In genomic region chr14:70027785-70028428, GRCh38 we compare ENCODE assay signal across 7 cellular contexts.
A peak's percentile ranks its signal among the peaks of the same experiment; 100 is the strongest.
DNase-seq lines count a peak whose midpoint lies in the region; ATAC-seq, FAIRE-seq and TF ChIP-seq lines count a peak whose summit lies in the region.

No MANE protein-coding gene starts in this region.

- H3K27me3 ChIP-seq in GM12878 (replicated peaks in 1 of 2; ENCODE audit: control insufficient read depth in 2 of 2, insufficient read depth in 2 of 2, low read length in 1 of 2) = no peaks in the 10 kb centered on the region; a peak in 1 of 4 replicates

- H3K4me1 ChIP-seq in GM12878 (ENCODE audit: control insufficient read depth, insufficient read depth, low read length) = no peaks in the 10 kb centered on the region

- ATAC-seq in GM12878 (peak; percentile 96), HG02759 (IDR thresholded peaks at IDR 0.05; ENCODE audit: unreplicated experiment) (no peak)

- CTCF ChIA-PET in GM12878 (lab: Yijun Ruan, JAX) = interaction anchor here (0.6 to 4.5 kb wide), 31 partner anchors 8 to 791 kb away, joined by 3 to 61 read pairs (median 5); partner anchors contain the start of gene SMOC1

- H3K27me3 Mint-ChIP-seq in T-helper 2 cell treated with Interferon-gamma antibody and Interleukin-4, amounts not matched to agents 5 μg/mL and 100 μg/mL, for 36 hours (ENCODE audit: low read depth) = no peaks in the 10 kb centered on the region

- H4K20me1 ChIP-seq in GM12878 (ENCODE audit: control insufficient read depth, insufficient read depth) = no peaks in the 10 kb centered on the region

- H3K4me3 Mint-ChIP-seq in T-helper 2 cell treated with Interferon-gamma antibody and Interleukin-4, amounts not matched to agents 5 μg/mL and 100 μg/mL, for 36 hours = no peak overlapping the region

- no peaks in the 10 kb centered on the region for H3K9me3 ChIP-seq in GM12878 (replicated peaks; ENCODE audit: control insufficient read depth, insufficient read depth, low read length)

- in situ Hi-C loops in GM12878 (cut with MboI) = loop anchor here (5.0 to 10.0 kb wide), 2 partner anchors 211 to 443 kb away; no protein-coding TSS in a partner anchor

- no TSS peak for BruUV-seq in GM12878 (replicated peaks; lab: Mats Ljungman, UMichigan)

- H3K4me2 ChIP-seq in GM12878 (ENCODE audit: control insufficient read depth, insufficient read depth) = no peak overlapping the region

- H3K4me3 ChIP-seq in GM12864 (ENCODE audit: low read depth, low read length) (no peak overlapping the region), GM12878 (no peak overlapping the region)

- TF ChIP-seq CTCF in GM12864 (IDR thresholded peaks at IDR 0.05; ENCODE audit: low read depth, low read length, missing control alignments) = peak; percentile 96
- peak; percentile 87 for TF ChIP-seq CTCF in LNCAP (IDR thresholded peaks at IDR 0.05)
- TF ChIP-seq CTCF in GM12878 (IDR thresholded peaks at IDR 0.05 in 2 of 3, conservative IDR thresholded peaks at IDR 0.05 in 1 of 3; ENCODE audit: control insufficient read depth in 2 of 3, extremely low read depth in 1 of 3, insufficient read depth in 1 of 3, low read depth in 3 of 3, low read length in 3 of 3) = peak; percentile 92 to 95 (median 94)

- H3K9ac ChIP-seq in GM12878 (ENCODE audit: control insufficient read depth, insufficient read depth, low read length) = no peak overlapping the region

- no peak for TF ChIP-seq POLR2A in GM12878 (IDR thresholded peaks at IDR 0.05; ENCODE audit: low read depth, low read length)

- intact Hi-C loops in GM12878 (cut with micrococcal nuclease; ENCODE audit: unreplicated experiment) = loop anchor here (1.0 to 5.0 kb wide), 4 partner anchors 151 to 441 kb away; no protein-coding TSS in a partner anchor

- no peaks in the 10 kb centered on the region for H3K36me3 Mint-ChIP-seq in T-helper 2 cell treated with Interferon-gamma antibody and Interleukin-4, amounts not matched to agents 5 μg/mL and 100 μg/mL, for 36 hours (ENCODE audit: low read depth)

- WGBS in GM12878 (ENCODE audit: insufficient coverage, insufficient replicate concordance, low lambda C conversion rate, missing lambda C conversion rate) = 25% methylated on average over 17 of the region's 17 CpGs

- peak; percentile 87 for FAIRE-seq in GM12878 (lab: Jason Lieb, UNC)

- POLR2A ChIA-PET in GM12878 (lab: Charles Lee) = no interaction called here

- no peaks in the 10 kb centered on the region for H3K9me3 Mint-ChIP-seq in T-helper 2 cell treated with Interferon-gamma antibody and Interleukin-4, amounts not matched to agents 5 μg/mL and 100 μg/mL, for 36 hours

- SMC1A ChIA-PET in GM12878 (lab: Charles Lee; ENCODE audit: uncharacterized antibody, unreplicated experiment) = interaction anchor here (0.6 to 2.0 kb wide), 17 partner anchors 10 to 443 kb away, joined by 3 to 24 read pairs (median 4); no protein-coding TSS in a partner anchor

- H3K36me3 ChIP-seq in GM12878 (ENCODE audit: control insufficient read depth in 2 of 2, insufficient read depth in 2 of 2, low read length in 1 of 2) = no peaks in the 10 kb centered on the region

- no peak overlapping the region for H3K27ac ChIP-seq in GM12878 (ENCODE audit: control insufficient read depth, insufficient read depth)

- no peak overlapping the region for H3K27ac Mint-ChIP-seq in T-helper 2 cell treated with Interferon-gamma antibody and Interleukin-4, amounts not matched to agents 5 μg/mL and 100 μg/mL, for 36 hours

- RAD21 ChIA-PET in GM12878 (lab: Charles Lee; ENCODE audit: unreplicated experiment) = interaction anchor here (0.5 to 1.9 kb wide), 16 partner anchors 12 to 380 kb away, joined by 3 to 28 read pairs (median 5); partner anchors contain the start of gene SMOC1

- no peaks in the 10 kb centered on the region for H3K4me1 Mint-ChIP-seq in T-helper 2 cell treated with Interferon-gamma antibody and Interleukin-4, amounts not matched to agents 5 μg/mL and 100 μg/mL, for 36 hours (ENCODE audit: low read depth)

- peak; percentile 99 for TF ChIP-seq RAD21 in GM12878 (IDR thresholded peaks at IDR 0.05; ENCODE audit: insufficient read depth, low read depth, low read length)

- no peak overlapping the region for H2AFZ ChIP-seq in GM12878 (ENCODE audit: control insufficient read depth, low read depth, low read length)

- H3K79me2 ChIP-seq in GM12878 (ENCODE audit: control insufficient read depth, insufficient read depth, low read length) = no peaks in the 10 kb centered on the region

- TF ChIP-seq EP300 in GM12878 (IDR thresholded peaks at IDR 0.05; ENCODE audit: borderline replicate concordance in 1 of 2, control insufficient read depth in 1 of 2, low read depth in 2 of 2, low read length in 2 of 2) = no peak

- DNase-seq in GM12864 (ENCODE audit: low read depth) (no peak), GM12878 (ENCODE audit: low read depth, low spot score) (no peak), iPS-NIHi7 (ENCODE audit: extremely low spot score) (peak; percentile 93)
- DNase-seq in T-helper 2 cell treated with Interferon-gamma antibody and Interleukin-4, amounts not matched to agents 5 μg/mL and 100 μg/mL, for 36 hours (ENCODE audit: low spot score) = peak; percentile 41
- DNase-seq in stimulated activated CD4-positive, alpha-beta T cell treated with anti-CD3 and anti-CD28 coated beads, Interleukin-15, amount 100 ng/mL, for 48 hours (ENCODE audit: low read depth in 2 of 2) = peak; percentile 37 to 57

TF ChIP-seq in GM12878, 131 proteins besides CTCF, POLR2A, EP300 and RAD21:
- TF ChIP-seq ZNF217 (IDR thresholded peaks at IDR 0.05) (no peak), YY1 (IDR thresholded peaks at IDR 0.05; ENCODE audit: low read depth, low read length) (peak; percentile 76), RB1 (IDR thresholded peaks at IDR 0.05; ENCODE audit: borderline replicate concordance) (peak; percentile 23; the same call in 1 of the 2 replicates), SMC3 (IDR thresholded peaks at IDR 0.05; ENCODE audit: borderline replicate concordance, low read length) (peak; percentile 96), BHLHE40 (IDR thresholded peaks at IDR 0.05; ENCODE audit: borderline replicate concordance in 1 of 2, low read depth in 2 of 2, low read length in 1 of 2) (0 out of 4 replicates have a peak, but pooled peaks of 1 of the 2 experiments have one; percentile 21)
TF ChIP-seq in GM12878: peak in this region for 4.

Comparison
In these comparisons a context has a peak if more than half of its experiments do, and no peak if none do; other contexts are left out.
1. DNase-seq: peak in T-helper 2 cell treated with Interferon-gamma antibody and Interleukin-4, amounts not matched to agents 5 μg/mL and 100 μg/mL, for 36 hours (single experiment), iPS-NIHi7 (single experiment) and stimulated activated CD4-positive, alpha-beta T cell treated with anti-CD3 and anti-CD28 coated beads, Interleukin-15, amount 100 ng/mL, for 48 hours (2 of 2); none in GM12864 (single experiment) and GM12878 (single experiment).
2. Peak in every context shown above with its lines, with median percentiles within 50 percentile points of each other: CTCF ChIP-seq.